ENCODE assay signal across 8 cellular contexts in the genomic region with DNA sequence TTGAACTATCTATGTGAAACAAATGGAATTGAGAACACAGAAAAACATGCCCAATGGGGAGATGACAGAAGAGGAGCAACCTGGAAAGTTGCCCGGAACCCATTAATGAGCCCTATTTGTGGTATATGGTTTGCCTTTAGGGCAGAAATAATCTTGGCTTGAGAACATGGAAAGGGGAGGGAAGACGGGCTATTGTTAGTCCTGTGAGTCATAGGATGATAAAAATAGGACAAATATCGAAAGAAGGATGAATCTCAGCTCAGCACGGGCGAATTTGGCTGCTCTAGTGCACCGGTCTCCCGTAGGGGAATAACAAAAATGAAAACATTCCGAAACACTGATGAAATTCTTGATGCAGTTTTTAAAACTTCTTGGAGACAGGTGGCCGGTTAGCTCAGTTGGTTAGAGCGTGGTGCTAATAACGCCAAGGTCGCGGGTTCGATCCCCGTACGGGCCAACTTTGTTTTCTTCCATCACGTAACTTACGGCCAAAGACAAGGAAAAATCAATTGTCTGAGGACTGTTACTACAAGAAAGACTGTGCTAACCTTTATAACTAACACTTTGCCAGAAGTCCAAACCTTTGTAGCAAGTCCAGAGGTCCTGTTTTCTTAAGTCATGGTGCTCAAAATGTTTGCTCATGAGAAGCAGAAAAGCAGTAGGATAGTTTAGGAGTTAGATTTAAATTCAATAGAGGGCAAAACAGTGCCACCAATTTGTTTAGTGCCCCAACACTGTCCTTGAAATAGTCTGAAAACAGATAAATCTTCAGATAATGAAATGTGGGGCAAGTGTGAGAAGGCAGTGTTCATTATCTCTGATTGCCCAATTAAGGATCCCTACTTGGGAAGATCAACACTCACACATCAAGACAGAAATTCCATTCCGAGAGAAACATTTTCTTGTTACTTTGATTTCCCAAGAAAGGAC. TPM values are rescaled to one million over a fixed set of nuclear protein-coding genes. Genes with fewer than 3 reads are reported as not detected.
DNase-seq lines count a peak whose midpoint lies in the region; ATAC-seq and TF ChIP-seq lines count a peak whose summit lies in the region.

No MANE protein-coding gene starts in this region.

- H3K27ac ChIP-seq in hepatocyte, result peak overlapping the region; percentile 61
- H3K27ac ChIP-seq in rectal smooth muscle tissue (ENCODE audit: low read depth, low read length), result peak overlapping the region; percentile 51

- no peaks in the 10 kb centered on the region for H3K36me3 ChIP-seq in hepatocyte (replicated peaks; ENCODE audit: insufficient read depth, low read depth)
- no peaks in the 10 kb centered on the region for H3K36me3 ChIP-seq in rectal smooth muscle tissue (ENCODE audit: control insufficient read depth, insufficient read depth, low read length)

- WGBS in hepatocyte (ENCODE audit: low lambda C conversion rate, missing lambda C conversion rate), result 2% methylated on average over 19 of the region's 19 CpGs

- peak overlapping the region; percentile 79 for H3K4me2 ChIP-seq in hepatocyte

- DNase-seq in DMS79 treated with DMSO at 0.1 percent for 48 hours (lab: John Stamatoyannopoulos, UW) (peak; percentile 61), HCEC 1CT (peak; percentile 86), NCI-H1417 (lab: John Stamatoyannopoulos, UW) (peak; percentile 73 to 92 (median 86)), T follicular helper cell (ENCODE audit: low read depth) (peak; percentile 56), amygdala (lab: John Stamatoyannopoulos, UW) (peak in 41 of 56 donors; percentile 12 to 79 (median 43)), hepatocyte (ENCODE audit: low spot score) (peak; percentile 82)

- H3K4me3 ChIP-seq in hepatocyte, result peak overlapping the region; percentile 63
- H3K4me3 ChIP-seq in rectal smooth muscle tissue (ENCODE audit: low read length), result peak overlapping the region; percentile 58

- H4K20me1 ChIP-seq in hepatocyte (ENCODE audit: insufficient read depth, poor library complexity, severe bottlenecking), result no peaks in the 10 kb centered on the region

- H3K4me1 ChIP-seq in hepatocyte (ENCODE audit: insufficient read depth) (no peaks in the 10 kb centered on the region), rectal smooth muscle tissue (ENCODE audit: control insufficient read depth, insufficient read depth, low read length) (no peaks in the 10 kb centered on the region)

- H3K9ac ChIP-seq in rectal smooth muscle tissue (ENCODE audit: low read length), result no peak overlapping the region

- H2AFZ ChIP-seq in hepatocyte, result peak overlapping the region; percentile 49

- H3K9me3 ChIP-seq in hepatocyte (ENCODE audit: low read depth), result no peaks in the 10 kb centered on the region

- no peaks in the 10 kb centered on the region for H3K79me2 ChIP-seq in hepatocyte

- H3K9me2 ChIP-seq in hepatocyte (replicated peaks; ENCODE audit: insufficient read depth), result no peaks in the 10 kb centered on the region

- no peak for ATAC-seq in GM19328 (IDR thresholded peaks at IDR 0.05; ENCODE audit: unreplicated experiment)

- H3K27me3 ChIP-seq in hepatocyte (no peaks in the 10 kb centered on the region), rectal smooth muscle tissue (ENCODE audit: control insufficient read depth, insufficient read depth, low read length) (no peaks in the 10 kb centered on the region)

- TF ChIP-seq CTCF in hepatocyte (IDR thresholded peaks at IDR 0.05; ENCODE audit: poor library complexity), result no peak

RNA-seq across cellular contexts. Expression of a gene that starts 15.8 kb away (rescaled TPM):
- total RNA-seq in hepatocyte, result 53.5 and 67.1 TPM in 2 replicates
- polyA plus RNA-seq in hepatocyte, result 35.9 and 41.2 TPM in 2 replicates

RNA-seq across cellular contexts. Expression of a gene that starts 42.7 kb away (rescaled TPM):
- 23.3 and 23.4 TPM in 2 replicates for total RNA-seq in hepatocyte
- 30.4 and 32.1 TPM in 2 replicates for polyA plus RNA-seq in hepatocyte

RNA-seq across cellular contexts. Expression of a gene that starts 53.9 kb away (rescaled TPM):
- total RNA-seq in hepatocyte, result 0.60 and 0.84 TPM in 2 replicates
- polyA plus RNA-seq in hepatocyte, result 0.15 and 0.59 TPM in 2 replicates
